Comparison of ENCODE assay signal across 18 cellular contexts in genomic region chr6:117244571-117244970, GRCh38. TPM values are rescaled to one million over a fixed set of nuclear protein-coding genes. Genes with fewer than 3 reads are reported as not detected.
"Had no signal": no experiment of that assay in that cellular context is flagged by ENCODE, and none has a peak within 500 bp of the region (broad histone marks: within the 10 kb centered on the region; RNA-seq: fewer than 3 reads in every experiment).

No MANE protein-coding gene starts in this region.

RNA-seq across cellular contexts. Expression of gene VGLL2, which starts 20.8 kb away (rescaled TPM):
- total RNA-seq: activated naive CD4-positive, alpha-beta T cell treated with anti-CD3 and anti-CD28 coated beads for 36 hours; activated naive CD8-positive, alpha-beta T cell treated with anti-CD3 and anti-CD28 coated beads for 36 hours; activated T-helper 1 cell treated with anti-CD3 and anti-CD28 coated beads, Interleukin-12 subunit alpha, Interleukin-12 subunit beta, Interleukin-2, Interleukin-4 antibody, amounts not matched to agents 30 ng/mL and 10 ng/mL and 1 ng/mL, durations not matched to agents 14 hours and 24 hours and 36 hours; adrenal gland; aorta; endothelial cell of umbilical vein; fibroblast of lung; left ventricle myocardium superior; lung microvascular endothelial cell; naive thymus-derived CD4-positive, alpha-beta T cell; osteoblast; posterior vena cava; renal cortical epithelial cell; right lobe of liver; subcutaneous adipose tissue; thoracic aorta; upper lobe of left lung; vagina had no signal
